In genomic region chr4:124030038-124030638, GRCh38 we compare ENCODE assay signal across 1 cellular context.
TF ChIP-seq lines count a peak whose summit lies in the region.

No MANE protein-coding gene starts in this region.

TF ChIP-seq in IMR-90, 13 proteins besides CTCF, POLR2A, EP300 and RAD21:
- TF ChIP-seq, protein P1, sequence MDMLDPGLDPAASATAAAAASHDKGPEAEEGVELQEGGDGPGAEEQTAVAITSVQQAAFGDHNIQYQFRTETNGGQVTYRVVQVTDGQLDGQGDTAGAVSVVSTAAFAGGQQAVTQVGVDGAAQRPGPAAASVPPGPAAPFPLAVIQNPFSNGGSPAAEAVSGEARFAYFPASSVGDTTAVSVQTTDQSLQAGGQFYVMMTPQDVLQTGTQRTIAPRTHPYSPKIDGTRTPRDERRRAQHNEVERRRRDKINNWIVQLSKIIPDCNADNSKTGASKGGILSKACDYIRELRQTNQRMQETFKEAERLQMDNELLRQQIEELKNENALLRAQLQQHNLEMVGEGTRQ (IDR thresholded peaks at IDR 0.05; ENCODE audit: low read depth, low read length) = no peak
- TF ChIP-seq NFE2L2 (IDR thresholded peaks at IDR 0.05; ENCODE audit: low read depth, low read length) (no peak), BHLHE40 (IDR thresholded peaks at IDR 0.05; ENCODE audit: low read depth, low read length) (no peak), MXI1 (IDR thresholded peaks at IDR 0.05; ENCODE audit: borderline replicate concordance, low read depth, low read length) (no peak), CHD1 (IDR thresholded peaks at IDR 0.05; ENCODE audit: low read depth, low read length) (no peak), SMC3 (IDR thresholded peaks at IDR 0.05; ENCODE audit: low read depth, low read length) (no peak), FOS (IDR thresholded peaks at IDR 0.05; ENCODE audit: low read depth, low read length) (no peak), CEBPB (IDR thresholded peaks at IDR 0.05; ENCODE audit: low read depth, low read length) (no peak), MAFK (IDR thresholded peaks at IDR 0.05; ENCODE audit: low read depth, low read length) (no peak), RFX5 (IDR thresholded peaks at IDR 0.05; ENCODE audit: low read depth, low read length) (no peak), RCOR1 (IDR thresholded peaks at IDR 0.05; ENCODE audit: insufficient replicate concordance, low read length) (no peak), MAZ (IDR thresholded peaks at IDR 0.05; ENCODE audit: borderline replicate concordance, low read depth, low read length) (no peak)
- TF ChIP-seq, protein P2, sequence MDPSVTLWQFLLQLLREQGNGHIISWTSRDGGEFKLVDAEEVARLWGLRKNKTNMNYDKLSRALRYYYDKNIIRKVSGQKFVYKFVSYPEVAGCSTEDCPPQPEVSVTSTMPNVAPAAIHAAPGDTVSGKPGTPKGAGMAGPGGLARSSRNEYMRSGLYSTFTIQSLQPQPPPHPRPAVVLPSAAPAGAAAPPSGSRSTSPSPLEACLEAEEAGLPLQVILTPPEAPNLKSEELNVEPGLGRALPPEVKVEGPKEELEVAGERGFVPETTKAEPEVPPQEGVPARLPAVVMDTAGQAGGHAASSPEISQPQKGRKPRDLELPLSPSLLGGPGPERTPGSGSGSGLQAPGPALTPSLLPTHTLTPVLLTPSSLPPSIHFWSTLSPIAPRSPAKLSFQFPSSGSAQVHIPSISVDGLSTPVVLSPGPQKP (IDR thresholded peaks at IDR 0.05; ENCODE audit: borderline replicate concordance, low read depth, low read length) = no peak
TF ChIP-seq in IMR-90: peak in this region for 0.
